Comparison of ENCODE assay signal across 8 cellular contexts in genomic region chr2:32356735-32357544, GRCh38. TPM values are rescaled to one million over a fixed set of nuclear protein-coding genes. Genes with fewer than 3 reads are reported as not detected.
DNase-seq lines count a peak whose midpoint lies in the region; ATAC-seq and TF ChIP-seq lines count a peak whose summit lies in the region.

Gene BIRC6, plus strand, starts transcription at chr2:32357023. Its CDS starts 139 bp downstream, at chr2:32357162.

- no peaks in the 10 kb centered on the region for H3K27me3 ChIP-seq in MM.1S (replicated peaks; ENCODE audit: insufficient read depth, low read length)

- peaks cover 17% of the 10 kb centered on the region for H3F3A ChIP-seq in MM.1S (ENCODE audit: insufficient read depth, low read length)

- DNase-seq in G401 (ENCODE audit: low spot score): peak; percentile 98
- peak; percentile 96 for DNase-seq in HCEC 1CT
- DNase-seq in MM.1S: peak; percentile 97
- DNase-seq in SHP77 treated with DMSO at 0.1 percent for 48 hours (lab: John Stamatoyannopoulos, UW): peak; percentile 76
- peak; percentile 97 for DNase-seq in activated effector memory CD4-positive, alpha-beta T cell treated with anti-CD3 and anti-CD28 coated beads, Interleukin-2, amount 50 U/mL, for 16 hours
- peak; percentile 94 for DNase-seq in fibroblast of the aortic adventitia (ENCODE audit: low read depth)
- peak; percentile 98 for DNase-seq in stimulated activated naive CD8-positive, alpha-beta T cell treated with anti-CD3 and anti-CD28 coated beads, Interleukin-15, Interleukin-2, amounts not matched to agents 100 U/mL and 50 U/mL, for 24 hours

- peak within 1 kb of the TSS; percentile 97 for H2AFZ ChIP-seq in MM.1S (ENCODE audit: low read length)

- in situ Hi-C loops in G401 (cut with HindIII; ENCODE audit: low sequenced_read_pairs): no loop called here

- peak within 1 kb of the TSS; percentile 91 for H3K9ac ChIP-seq in MM.1S (ENCODE audit: low read length)

- ATAC-seq in stimulated activated naive CD8-positive, alpha-beta T cell treated with anti-CD3 and anti-CD28 coated beads, Interleukin-15, Interleukin-2, amounts not matched to agents 100 U/mL and 50 U/mL, for 24 hours: peak; percentile 97

- peaks cover 16% of the 10 kb centered on the region for H3K4me1 ChIP-seq in MM.1S (ENCODE audit: low read length)

- no peaks in the 10 kb centered on the region for H3K9me2 ChIP-seq in MM.1S (replicated peaks; ENCODE audit: insufficient read depth, low read length)

- peak within 1 kb of the TSS; percentile 80 for H3K27ac ChIP-seq in MM.1S (ENCODE audit: low read length)

- no peaks in the 10 kb centered on the region for H3K27me3 Mint-ChIP-seq in nephron (ENCODE audit: low read depth)

- H3K4me3 ChIP-seq in MM.1S (ENCODE audit: low read length) (peak within 1 kb of the TSS; percentile 100), fibroblast of the aortic adventitia (ENCODE audit: low read depth, low read length) (peak within 1 kb of the TSS; percentile 93)

- H3K9me3 ChIP-seq in MM.1S (replicated peaks; ENCODE audit: insufficient read depth, low read length): no peaks in the 10 kb centered on the region

- H3K36me3 Mint-ChIP-seq in nephron (ENCODE audit: low read depth): peaks cover 12% of the 10 kb centered on the region

- TF ChIP-seq CTCF in MM.1S (IDR thresholded peaks at IDR 0.05; ENCODE audit: low read length): no peak
- TF ChIP-seq CTCF in fibroblast of the aortic adventitia (IDR thresholded peaks at IDR 0.05; ENCODE audit: insufficient read depth, low read length): no peak
- TF ChIP-seq CTCF in nephron (IDR thresholded peaks at IDR 0.05; ENCODE audit: unreplicated experiment in 3 of 3): no peak

- H3K4me1 Mint-ChIP-seq in nephron: peaks cover 32% of the 10 kb centered on the region

- H3K4me3 Mint-ChIP-seq in nephron: peak within 1 kb of the TSS; percentile 86 to 92 (median 91)

- peaks cover 39% of the 10 kb centered on the region for H4K20me1 ChIP-seq in MM.1S (ENCODE audit: insufficient read depth, low read length)

- peaks cover 3% of the 10 kb centered on the region; the same call in 1 of the 2 replicates for H3K36me3 ChIP-seq in MM.1S (replicated peaks; ENCODE audit: insufficient read depth, low read length)

- peak within 1 kb of the TSS; percentile 88 to 99 (median 93) for H3K27ac Mint-ChIP-seq in nephron

- H3K4me2 ChIP-seq in MM.1S (ENCODE audit: low read depth, low read length): peak within 1 kb of the TSS; percentile 68

- no peaks in the 10 kb centered on the region for H3K9me3 Mint-ChIP-seq in nephron

- H3K79me2 ChIP-seq in MM.1S (ENCODE audit: low read length): peaks cover 48% of the 10 kb centered on the region

RNA-seq across cellular contexts. Expression of gene BIRC6, which starts in this region (rescaled TPM):
- 31.6 and 70.8 TPM in 2 replicates for total RNA-seq in G401 (2014; rRNA removed; shearing (Covaris generic))
- total RNA-seq in fibroblast of the aortic adventitia (ENCODE audit: low replicate concordance): 102 and 133 TPM in 2 replicates

Comparison
In these comparisons a context has a peak if more than half of its experiments do, and no peak if none do; other contexts are left out.
1. Peak in every context shown above with its lines: DNase-seq, ATAC-seq, H3K4me3 ChIP-seq and H3K27ac ChIP-seq.